ENCODE assay signal across 8 cellular contexts in genomic region chr16:30775381-30776099, GRCh38. TPM values are rescaled to one million over a fixed set of nuclear protein-coding genes. Genes with fewer than 3 reads are reported as not detected.
DNase-seq lines count a peak whose midpoint lies in the region; ATAC-seq and TF ChIP-seq lines count a peak whose summit lies in the region.

No MANE protein-coding gene starts in this region.

- peaks cover 19% of the 10 kb centered on the region for H3K4me1 ChIP-seq in lower lobe of right lung

- intact Hi-C loops in lower lobe of right lung (cut with DNase I) = no loop called here

- H3K9me3 ChIP-seq in lower lobe of right lung = no peaks in the 10 kb centered on the region

- H3K27me3 ChIP-seq in GM06990 (replicated peaks; ENCODE audit: control insufficient read depth, insufficient read depth, low read length) (no peaks in the 10 kb centered on the region), lower lobe of right lung (ENCODE audit: low read depth) (no peaks in the 10 kb centered on the region)

- DNase-seq in GM06990 (ENCODE audit: extremely low read depth, insufficient read length) = peak; percentile 73
- peak; percentile 83 for DNase-seq in NCI-H510A treated with DMSO at 0.1 percent for 48 hours (lab: John Stamatoyannopoulos, UW)
- peak; percentile 72 to 78 for DNase-seq in activated CD4-positive, alpha-beta T cell treated with anti-CD3 and anti-CD28 coated beads, Interleukin-2, amount 50 U/mL, for 48 hours
- peak; percentile 16 for DNase-seq in effector CD8-positive, alpha-beta T cell (lab: John Stamatoyannopoulos, UW)
- peak; percentile 88 for DNase-seq in lower lobe of right lung
- peak; percentile 53 to 55 for DNase-seq in stimulated activated CD4-positive, alpha-beta T cell treated with anti-CD3 and anti-CD28 coated beads, Interleukin-4, amount 100 ng/mL, for 48 hours (ENCODE audit: low read depth in 2 of 2)

- TF ChIP-seq CTCF in GM06990 (IDR thresholded peaks at IDR 0.05; ENCODE audit: insufficient read depth, low read length, poor library complexity, severe bottlenecking) (no peak), lower lobe of right lung (IDR thresholded peaks at IDR 0.05) (no peak)

- ATAC-seq in HG02852 (IDR thresholded peaks at IDR 0.05; ENCODE audit: unreplicated experiment) (peak; percentile 58), lower lobe of right lung (peak; percentile 91 to 93), HG02884 (IDR thresholded peaks at IDR 0.05; ENCODE audit: unreplicated experiment) (no peak)

- peaks cover 20% of the 10 kb centered on the region for H3K36me3 ChIP-seq in GM06990 (ENCODE audit: control insufficient read depth, insufficient read depth, low read length)
- peaks cover 43% of the 10 kb centered on the region for H3K36me3 ChIP-seq in lower lobe of right lung

- H3K4me3 ChIP-seq in GM06990 (replicated peaks; ENCODE audit: low read depth, low read length) = peak overlapping the region; percentile 81
- H3K4me3 ChIP-seq in lower lobe of right lung = peak overlapping the region; percentile 85

- H3K27ac ChIP-seq in lower lobe of right lung = peak overlapping the region; percentile 88

RNA-seq across cellular contexts. Expression of gene ZNF629, which starts 11.5 kb away (rescaled TPM):
- 11.9 TPM for total RNA-seq in lower lobe of right lung

RNA-seq across cellular contexts. Expression of gene RNF40, which starts 13.4 kb away (rescaled TPM):
- total RNA-seq in lower lobe of right lung = 95.9 TPM

RNA-seq across cellular contexts. Expression of gene CFAP119, which starts 13.7 kb away (rescaled TPM):
- total RNA-seq in lower lobe of right lung = 11.1 TPM

RNA-seq across cellular contexts. Expression of gene PHKG2, which starts 27.3 kb away (rescaled TPM):
- 25.5 TPM for total RNA-seq in lower lobe of right lung

Comparison
In these comparisons a context has a peak if more than half of its experiments do, and no peak if none do; other contexts are left out.
1. DNase-seq: peak in every context shown above with its lines; median percentile 88 in lower lobe of right lung; 83 in NCI-H510A treated with DMSO at 0.1 percent for 48 hours; 75 in activated CD4-positive, alpha-beta T cell treated with anti-CD3 and anti-CD28 coated beads, Interleukin-2, amount 50 U/mL, for 48 hours; 73 in GM06990; 54 in stimulated activated CD4-positive, alpha-beta T cell treated with anti-CD3 and anti-CD28 coated beads, Interleukin-4, amount 100 ng/mL, for 48 hours; 16 in effector CD8-positive, alpha-beta T cell.